ENCODE assay signal across 8 cellular contexts in genomic region chr4:74933562-74934015, GRCh38. TPM values are rescaled to one million over a fixed set of nuclear protein-coding genes. Genes with fewer than 3 reads are reported as not detected.
DNase-seq lines count a peak whose midpoint lies in the region; ATAC-seq and TF ChIP-seq lines count a peak whose summit lies in the region.

No MANE protein-coding gene starts in this region.

- H3K4me3 ChIP-seq in AG04450 (ENCODE audit: low read depth, low read length), result peak overlapping the region; percentile 55
- H3K4me3 ChIP-seq in GM23248, result peak overlapping the region; percentile 67
- peak overlapping the region; percentile 80 for H3K4me3 ChIP-seq in iPS-18c (ENCODE audit: insufficient read depth, low read depth, low read length)

- CTCF ChIA-PET in AG04450 (lab: Charles Lee), result interaction anchor here (0.6 to 2.3 kb wide), 8 partner anchors 10 to 678 kb away, joined by 4 to 16 read pairs (median 6); no protein-coding TSS in a partner anchor

- in situ Hi-C loops in GM23248 (cut with MboI), result no loop called here

- H3F3A ChIP-seq in GM23248 (ENCODE audit: insufficient read depth), result peaks cover 10% of the 10 kb centered on the region

- WGBS in GM23248 (ENCODE audit: low coverage in 1 of 2, low lambda C conversion rate in 2 of 2, missing lambda C conversion rate in 2 of 2), 2 experiments, result 2 to 4% methylated on average over 23 to 27 of the region's 28 CpGs

- DNase-seq in AG04450 (ENCODE audit: low read depth, low spot score) (no peak), GM23248 (peak; percentile 30), GF-D8 (lab: John Stamatoyannopoulos, UW) (no peak)
- peak; percentile 2 for DNase-seq in activated naive CD8-positive, alpha-beta T cell treated with anti-CD3 and anti-CD28 coated beads, Interleukin-2, amount 50 U/mL, for 24 hours

- H3K27me3 ChIP-seq in AG04450 (ENCODE audit: control insufficient read depth, insufficient read depth, low read length) (peaks cover 45% of the 10 kb centered on the region), GM23248 (replicated peaks; ENCODE audit: insufficient read depth) (peaks cover 75% of the 10 kb centered on the region)

- H4K20me1 ChIP-seq in GM23248 (ENCODE audit: insufficient read depth), result no peaks in the 10 kb centered on the region

- H3K36me3 ChIP-seq in GM23248 (ENCODE audit: low read depth), result no peaks in the 10 kb centered on the region

- H3K4me1 Mint-ChIP-seq in activated naive CD8-positive, alpha-beta T cell treated with anti-CD3 and anti-CD28 coated beads, Interleukin-2, amount 50 U/mL, for 24 hours, result peaks cover 17% of the 10 kb centered on the region
- H3K4me1 Mint-ChIP-seq in stimulated activated memory B cell treated with anti-CD40 and anti-IgM and Interleukin-4, amounts not matched to agents 10 μg/mL and 1 μg/mL and 100 μg/mL, for 72 hours, result peaks cover 40% of the 10 kb centered on the region

- H3K27ac ChIP-seq in AG04450 (ENCODE audit: low read depth, low read length), result no peak overlapping the region
- no peak overlapping the region for H3K27ac ChIP-seq in GM23248

- ATAC-seq in activated naive CD8-positive, alpha-beta T cell treated with anti-CD3 and anti-CD28 coated beads, Interleukin-2, amount 50 U/mL, for 24 hours, result no peak
- ATAC-seq in stimulated activated memory B cell treated with anti-CD40 and anti-IgM and Interleukin-4, amounts not matched to agents 10 μg/mL and 1 μg/mL and 100 μg/mL, for 72 hours, result no peak
- ATAC-seq in GM19467 (IDR thresholded peaks at IDR 0.05; ENCODE audit: unreplicated experiment), result no peak
- no peak for ATAC-seq in GM19035 (IDR thresholded peaks at IDR 0.05; ENCODE audit: unreplicated experiment)

- no peaks in the 10 kb centered on the region for H3K9me2 ChIP-seq in GM23248 (ENCODE audit: insufficient read depth)

- H3K4me2 ChIP-seq in GM23248 (ENCODE audit: unreplicated experiment), result peak overlapping the region; percentile 76

- no peaks in the 10 kb centered on the region; the same call in none of the 2 replicates for H3K4me1 ChIP-seq in GM23248 (ENCODE audit: insufficient read depth)

- peak overlapping the region; percentile 64 for H2AFZ ChIP-seq in GM23248

- H3K4me3 Mint-ChIP-seq in activated naive CD8-positive, alpha-beta T cell treated with anti-CD3 and anti-CD28 coated beads, Interleukin-2, amount 50 U/mL, for 24 hours, result peak overlapping the region; percentile 56
- H3K4me3 Mint-ChIP-seq in stimulated activated memory B cell treated with anti-CD40 and anti-IgM and Interleukin-4, amounts not matched to agents 10 μg/mL and 1 μg/mL and 100 μg/mL, for 72 hours, result peak overlapping the region; percentile 98

- peaks cover 60% of the 10 kb centered on the region for H3K27me3 Mint-ChIP-seq in activated naive CD8-positive, alpha-beta T cell treated with anti-CD3 and anti-CD28 coated beads, Interleukin-2, amount 50 U/mL, for 24 hours
- H3K27me3 Mint-ChIP-seq in stimulated activated memory B cell treated with anti-CD40 and anti-IgM and Interleukin-4, amounts not matched to agents 10 μg/mL and 1 μg/mL and 100 μg/mL, for 72 hours, result peaks cover 10% of the 10 kb centered on the region

- H3K79me2 ChIP-seq in GM23248 (ENCODE audit: insufficient read depth), result no peaks in the 10 kb centered on the region

- no peak overlapping the region for H3K9ac ChIP-seq in GM23248

- peaks cover 6% of the 10 kb centered on the region; the same call in 1 of the 2 replicates for H3K9me3 ChIP-seq in AG04450 (ENCODE audit: control insufficient read depth, insufficient read depth, low read length)
- H3K9me3 ChIP-seq in GM23248 (ENCODE audit: low read depth), result no peaks in the 10 kb centered on the region
- H3K9me3 ChIP-seq in iPS-18c (ENCODE audit: control insufficient read depth, insufficient read depth, low read length), result no peaks in the 10 kb centered on the region

- TF ChIP-seq CTCF in AG04450 (IDR thresholded peaks at IDR 0.05; ENCODE audit: low read depth, low read length), result no peak

- no peak overlapping the region for H3K27ac Mint-ChIP-seq in activated naive CD8-positive, alpha-beta T cell treated with anti-CD3 and anti-CD28 coated beads, Interleukin-2, amount 50 U/mL, for 24 hours
- peak overlapping the region; percentile 93 for H3K27ac Mint-ChIP-seq in stimulated activated memory B cell treated with anti-CD40 and anti-IgM and Interleukin-4, amounts not matched to agents 10 μg/mL and 1 μg/mL and 100 μg/mL, for 72 hours

- no peaks in the 10 kb centered on the region for H3K36me3 Mint-ChIP-seq in activated naive CD8-positive, alpha-beta T cell treated with anti-CD3 and anti-CD28 coated beads, Interleukin-2, amount 50 U/mL, for 24 hours (ENCODE audit: low read depth)
- H3K36me3 Mint-ChIP-seq in stimulated activated memory B cell treated with anti-CD40 and anti-IgM and Interleukin-4, amounts not matched to agents 10 μg/mL and 1 μg/mL and 100 μg/mL, for 72 hours, result no peaks in the 10 kb centered on the region

- H3K9me3 Mint-ChIP-seq in activated naive CD8-positive, alpha-beta T cell treated with anti-CD3 and anti-CD28 coated beads, Interleukin-2, amount 50 U/mL, for 24 hours, result no peaks in the 10 kb centered on the region
- H3K9me3 Mint-ChIP-seq in stimulated activated memory B cell treated with anti-CD40 and anti-IgM and Interleukin-4, amounts not matched to agents 10 μg/mL and 1 μg/mL and 100 μg/mL, for 72 hours, result no peaks in the 10 kb centered on the region

- POLR2A ChIA-PET in AG04450 (lab: Yijun Ruan, JAX), result no interaction called here

RNA-seq across cellular contexts. Expression of gene PARM1, which starts 0.7 kb away (rescaled TPM):
- polyA plus RNA-seq in AG04450 (2011; rRNA removed) (0.10 and 0.11 TPM in 2 replicates), GM23248 (2016; fragmentation: Nextera tagmentation; extraction: Ambion mirVana) (0.14 TPM in 1 of 2 replicates, not detected in the other)
- 0.14 TPM in 1 of 2 replicates, not detected in the other for polyA minus RNA-seq in AG04450 (2011; rRNA and poly(A)+ RNA removed)
- under 0.01 TPM in 1 of 2 replicates, not detected in the other for total RNA-seq in GM23248 (2014; rRNA removed; shearing (Covaris generic))

Comparison
In these comparisons a context has a peak if more than half of its experiments do, and no peak if none do; other contexts are left out.
1. DNase-seq: peak in GM23248 (single experiment) and activated naive CD8-positive, alpha-beta T cell treated with anti-CD3 and anti-CD28 coated beads, Interleukin-2, amount 50 U/mL, for 24 hours (single experiment); none in AG04450 (single experiment) and GF-D8 (single experiment).
2. Peak in every context shown above with its lines, with median percentiles within 50 percentile points of each other: H3K4me3 ChIP-seq.